Comparison of ENCODE assay signal across 7 cellular contexts in the genomic region with DNA sequence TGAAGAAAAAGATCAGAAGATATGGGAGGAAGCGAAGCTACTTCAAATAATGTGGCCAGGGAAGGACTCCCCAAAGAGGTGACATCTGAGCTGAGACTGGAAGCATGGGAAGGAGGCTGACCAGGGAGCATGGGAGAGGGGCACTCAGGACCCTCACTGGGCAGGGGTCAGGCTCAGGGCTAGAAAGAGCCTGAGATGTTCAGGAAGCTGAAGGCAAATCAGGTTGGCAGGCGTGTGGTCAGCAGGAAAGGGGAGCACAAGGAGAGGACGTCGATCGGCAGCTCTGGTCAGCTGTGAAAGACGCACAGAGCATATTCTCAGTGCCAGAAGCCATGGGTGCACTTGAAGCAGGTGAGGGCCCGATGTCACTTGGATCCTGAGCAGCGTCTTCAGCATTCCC.
"Had no signal": no experiment of that assay in that cellular context is flagged by ENCODE, and none has a peak within 500 bp of the region (broad histone marks: within the 10 kb centered on the region; RNA-seq: fewer than 3 reads in every experiment).

No MANE protein-coding gene starts in this region.

- DNase-seq: H9, HCEC 1CT, KG1 had no signal

- H3K4me3 ChIP-seq: GM23338, K562 had no signal

- H2AFZ ChIP-seq: GM23338 had no signal

- ATAC-seq: GM23338, HepG2, K562 had no signal

- H3K4me2 ChIP-seq: GM23338 had no signal

- H3K27ac ChIP-seq: HL-60 had no signal
